Comparison of ENCODE assay signal across 8 cellular contexts in genomic region chr17:7403902-7404736, GRCh38. TPM values are rescaled to one million over a fixed set of nuclear protein-coding genes. Genes with fewer than 3 reads are reported as not detected.
DNase-seq lines count a peak whose midpoint lies in the region; ATAC-seq and TF ChIP-seq lines count a peak whose summit lies in the region.

Gene TMEM256 (minus strand): TSS chr17:7404097. CDS start chr17:7404084, 13 bp downstream.

- H3K36me3 ChIP-seq in BE2C: no peaks in the 10 kb centered on the region

- POLR2A ChIA-PET in activated CD4-positive, alpha-beta T cell treated with anti-CD3 and anti-CD28 coated beads, Interleukin-2, amount 10 ng/mL, durations not matched to agents 7 days and 5 days (lab: Charles Lee): interaction anchor here (0.6 to 0.8 kb wide), 2 partner anchors 42 to 245 kb away, joined by 3 to 4 read pairs; no protein-coding TSS in a partner anchor

- intact Hi-C loops in left colon (cut with DNase I, micrococcal nuclease): no loop called here

- H3K9me3 ChIP-seq in BE2C: no peaks in the 10 kb centered on the region

- peaks cover 28% of the 10 kb centered on the region for H3K4me1 Mint-ChIP-seq in activated CD4-positive, alpha-beta T cell treated with anti-CD3 and anti-CD28 coated beads, Interleukin-2, amount 10 ng/mL, durations not matched to agents 7 days and 5 days

- DNase-seq in BE2C (peak; percentile 94), NCI-H69 (lab: John Stamatoyannopoulos, UW) (peak; percentile 97), coronary artery (ENCODE audit: low spot score) (peak; percentile 100), left colon (peak; percentile 97 to 99)
- peak; percentile 98 for DNase-seq in activated CD4-positive, alpha-beta T cell treated with anti-CD3 and anti-CD28 coated beads, Interleukin-2, amount 10 ng/mL, durations not matched to agents 7 days and 5 days
- peak; percentile 96 for DNase-seq in stimulated activated CD4-positive, alpha-beta T cell treated with anti-CD3 and anti-CD28 coated beads, Interleukin-1b, Interleukin-23, amount 100 ng/mL, for 48 hours

- peaks cover 12% of the 10 kb centered on the region for H3K27me3 Mint-ChIP-seq in activated CD4-positive, alpha-beta T cell treated with anti-CD3 and anti-CD28 coated beads, Interleukin-2, amount 10 ng/mL, durations not matched to agents 7 days and 5 days

- peak within 1 kb of the TSS; percentile 95 for H3K27ac Mint-ChIP-seq in activated CD4-positive, alpha-beta T cell treated with anti-CD3 and anti-CD28 coated beads, Interleukin-2, amount 10 ng/mL, durations not matched to agents 7 days and 5 days

- H3K4me3 ChIP-seq in BE2C (ENCODE audit: low read depth, low read length) (peak within 1 kb of the TSS; percentile 65), coronary artery (peak within 1 kb of the TSS; percentile 90)

- H3K4me1 ChIP-seq in BE2C: no peaks in the 10 kb centered on the region

- H3K36me3 Mint-ChIP-seq in activated CD4-positive, alpha-beta T cell treated with anti-CD3 and anti-CD28 coated beads, Interleukin-2, amount 10 ng/mL, durations not matched to agents 7 days and 5 days (ENCODE audit: low read depth): peaks cover 5% of the 10 kb centered on the region

- TF ChIP-seq CTCF in BE2C (IDR thresholded peaks at IDR 0.05; ENCODE audit: low read depth, low read length) (no peak), coronary artery (IDR thresholded peaks at IDR 0.05) (no peak)

- peak within 1 kb of the TSS; percentile 95 for H3K4me3 Mint-ChIP-seq in activated CD4-positive, alpha-beta T cell treated with anti-CD3 and anti-CD28 coated beads, Interleukin-2, amount 10 ng/mL, durations not matched to agents 7 days and 5 days

- ATAC-seq in GM19324 (IDR thresholded peaks at IDR 0.05; ENCODE audit: low FRiP score, unreplicated experiment) (peak; percentile 95), HG03469 (IDR thresholded peaks at IDR 0.05; ENCODE audit: unreplicated experiment) (peak; percentile 59), left colon (peak; percentile 89)

- H3K9me3 Mint-ChIP-seq in activated CD4-positive, alpha-beta T cell treated with anti-CD3 and anti-CD28 coated beads, Interleukin-2, amount 10 ng/mL, durations not matched to agents 7 days and 5 days: no peaks in the 10 kb centered on the region

- H3K27ac ChIP-seq in coronary artery: peak within 1 kb of the TSS; percentile 74 to 98

- CTCF ChIA-PET in activated CD4-positive, alpha-beta T cell treated with anti-CD3 and anti-CD28 coated beads, Interleukin-2, amount 10 ng/mL, durations not matched to agents 7 days and 5 days (lab: Charles Lee): interaction anchor here (0.6 to 2.7 kb wide), 9 partner anchors 19 to 284 kb away, joined by 3 to 10 read pairs (median 4); partner anchors contain the start of genes TMEM102, TP53 and WRAP53

- H3K27me3 ChIP-seq in BE2C: no peaks in the 10 kb centered on the region

RNA-seq across cellular contexts. Expression of gene TMEM256, which starts in this region (rescaled TPM):
- 22.2 TPM for polyA plus RNA-seq in BE2C (2012; ENCODE audit: insufficient read depth, insufficient read length, low read depth)
- total RNA-seq in activated CD4-positive, alpha-beta T cell treated with anti-CD3 and anti-CD28 coated beads, Interleukin-2, amount 10 ng/mL, durations not matched to agents 7 days and 5 days: 10 to 100 TPM; 47.2 to 48.3 TPM
- 10 to 100 TPM; 70.8 to 81.0 TPM for total RNA-seq in left colon

Comparison
In these comparisons a context has a peak if more than half of its experiments do, and no peak if none do; other contexts are left out.
1. Peak in every context shown above with its lines: DNase-seq, ATAC-seq, H3K4me3 ChIP-seq and H3K27ac ChIP-seq.